In the genomic region with DNA sequence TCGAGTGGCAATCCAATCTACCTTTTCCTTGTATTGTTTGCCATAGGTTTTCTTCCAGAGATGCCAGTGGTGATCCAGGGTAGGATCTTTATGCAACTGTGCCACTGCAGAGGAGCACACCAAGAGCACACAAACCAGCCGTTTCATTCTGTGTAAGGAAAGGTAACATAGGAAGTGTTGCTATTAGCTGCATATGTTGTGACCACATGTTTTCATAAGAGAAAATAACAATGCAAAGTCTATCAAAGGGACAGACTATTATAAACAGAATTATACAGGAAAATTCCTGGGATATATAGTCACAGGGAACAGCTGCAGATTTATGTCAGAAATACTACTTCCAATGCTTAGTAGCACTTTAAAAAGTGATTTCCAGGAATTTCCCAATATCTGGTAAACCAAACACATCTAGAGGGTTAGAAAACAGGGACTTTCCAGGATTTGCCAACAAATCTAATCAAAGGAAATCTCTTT, we compare ENCODE assay signal across 7 cellular contexts. TPM values are rescaled to one million over a fixed set of nuclear protein-coding genes. Genes with fewer than 3 reads are reported as not detected.
DNase-seq lines count a peak whose midpoint lies in the region; ATAC-seq and TF ChIP-seq lines count a peak whose summit lies in the region.

No MANE protein-coding gene starts in this region.

- no peaks in the 10 kb centered on the region for H3K36me3 ChIP-seq in SJCRH30
- no peaks in the 10 kb centered on the region for H3K36me3 ChIP-seq in smooth muscle cell (ENCODE audit: low read depth)

- H3K4me1 ChIP-seq in SJCRH30 (peaks cover 14% of the 10 kb centered on the region; the same call in 1 of the 2 replicates), smooth muscle cell (ENCODE audit: low read depth) (peaks cover 3% of the 10 kb centered on the region)

- H4K20me1 ChIP-seq in smooth muscle cell (ENCODE audit: low read depth), result no peaks in the 10 kb centered on the region

- H2AFZ ChIP-seq in smooth muscle cell (ENCODE audit: low read depth), result no peak overlapping the region

- 49% methylated on average over 2 of the region's 2 CpGs for WGBS in smooth muscle cell (ENCODE audit: low lambda C conversion rate)

- TF ChIP-seq CTCF in fibroblast of mammary gland (conservative IDR thresholded peaks at IDR 0.05; ENCODE audit: control insufficient read depth, insufficient read depth, low read depth, low read length), result no peak
- no peak for TF ChIP-seq CTCF in smooth muscle cell (IDR thresholded peaks at IDR 0.05; ENCODE audit: borderline replicate concordance, insufficient read depth, poor library complexity, severe bottlenecking)

- H3F3A ChIP-seq in smooth muscle cell (ENCODE audit: low read depth), result peaks cover 6% of the 10 kb centered on the region

- peak overlapping the region; percentile 93 for H3K27ac ChIP-seq in SJCRH30
- H3K27ac ChIP-seq in smooth muscle cell (ENCODE audit: low read depth), result peak overlapping the region; percentile 89

- H3K4me3 ChIP-seq in SJCRH30, result peak overlapping the region; percentile 53
- H3K4me3 ChIP-seq in fibroblast of mammary gland (ENCODE audit: control insufficient read depth, low read depth, low read length), result no peak overlapping the region
- H3K4me3 ChIP-seq in smooth muscle cell, result peak overlapping the region; percentile 29

- H3K27me3 ChIP-seq in SJCRH30, result no peaks in the 10 kb centered on the region
- H3K27me3 ChIP-seq in smooth muscle cell (ENCODE audit: low read depth), result no peaks in the 10 kb centered on the region

- ATAC-seq in GM18873 (IDR thresholded peaks at IDR 0.05; ENCODE audit: low FRiP score, unreplicated experiment), result peak; percentile 35
- no peak for ATAC-seq in HG02970 (IDR thresholded peaks at IDR 0.05; ENCODE audit: low FRiP score, unreplicated experiment)
- no peak for ATAC-seq in HG03469 (IDR thresholded peaks at IDR 0.05; ENCODE audit: unreplicated experiment)

- H3K4me2 ChIP-seq in smooth muscle cell, result peak overlapping the region; percentile 78

- H3K9ac ChIP-seq in smooth muscle cell (ENCODE audit: low read depth), result peak overlapping the region; percentile 17

- H3K79me2 ChIP-seq in smooth muscle cell (ENCODE audit: low read depth), result no peaks in the 10 kb centered on the region

- H3K9me3 ChIP-seq in SJCRH30 (replicated peaks) (no peaks in the 10 kb centered on the region; the same call in 1 of the 2 replicates), smooth muscle cell (replicated peaks; ENCODE audit: low read depth) (no peaks in the 10 kb centered on the region)

- DNase-seq in SJCRH30, result peak; percentile 45 to 75
- DNase-seq in fibroblast of mammary gland (ENCODE audit: low read depth), result peak; percentile 80
- no peak for DNase-seq in smooth muscle cell (lab: John Stamatoyannopoulos, UW; ENCODE audit: unreplicated experiment)
- no peak for DNase-seq in GM19238 (ENCODE audit: insufficient read length, low spot score)

RNA-seq across cellular contexts. Expression of gene CTSS, which starts 0.9 kb away (rescaled TPM):
- total RNA-seq in SJCRH30 (2014; rRNA removed; shearing (Covaris generic)), result 14.2 and 14.4 TPM in 2 replicates
- 1.0 and 2.8 TPM in 2 replicates for total RNA-seq in smooth muscle cell
- 1.3 and 1.4 TPM in 2 replicates for polyA plus RNA-seq in smooth muscle cell

RNA-seq across cellular contexts. Expression of gene CTSK, which starts 43.4 kb away (rescaled TPM):
- 0.97 and 1.3 TPM in 2 replicates for total RNA-seq in SJCRH30 (2014; rRNA removed; shearing (Covaris generic))
- total RNA-seq in smooth muscle cell, result 12.2 and 14.6 TPM in 2 replicates
- polyA plus RNA-seq in smooth muscle cell, result 11.5 and 12.4 TPM in 2 replicates

RNA-seq across cellular contexts. Expression of gene HORMAD1, which starts 44.0 kb away (rescaled TPM):
- 0.36 TPM in 1 of 2 replicates, not detected in the other for total RNA-seq in SJCRH30 (2014; rRNA removed; shearing (Covaris generic))
- total RNA-seq in smooth muscle cell, result not detected in 2 replicates
- not detected in 2 replicates for polyA plus RNA-seq in smooth muscle cell

Comparison
In these comparisons a context has a peak if more than half of its experiments do, and no peak if none do; other contexts are left out.
1. DNase-seq: peak in SJCRH30 (2 of 2) and fibroblast of mammary gland (single experiment); none in smooth muscle cell (single experiment) and GM19238 (single experiment).